ENCODE assay signal across 8 cellular contexts in the genomic region with DNA sequence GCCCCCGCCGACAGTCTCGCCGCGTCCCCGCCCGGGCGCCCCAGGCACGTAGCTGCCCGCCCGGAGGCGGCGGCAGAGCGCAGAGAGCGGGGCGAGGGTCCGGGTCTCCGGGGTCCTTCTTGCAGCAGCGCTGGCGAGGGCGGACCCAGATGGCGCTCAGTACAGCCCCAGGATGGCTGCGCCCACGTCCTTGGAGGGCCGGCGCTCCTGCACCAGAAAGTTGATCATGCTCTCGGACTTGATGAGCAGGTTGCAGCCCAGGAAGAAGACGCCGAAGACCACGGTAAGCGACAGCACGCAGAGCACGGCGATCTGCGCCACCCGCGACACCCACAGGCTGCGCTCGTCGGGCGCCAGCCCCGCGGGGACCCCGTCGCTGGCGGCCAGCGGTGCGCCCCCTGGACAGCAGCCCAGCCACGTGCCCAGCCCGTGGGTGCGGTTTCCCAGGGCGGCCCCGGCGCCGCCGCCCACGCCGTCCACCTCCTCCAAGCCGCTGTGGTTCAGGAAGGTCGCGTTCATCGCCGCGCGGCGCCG. TPM values are rescaled to one million over a fixed set of nuclear protein-coding genes. Genes with fewer than 3 reads are reported as not detected.
DNase-seq lines count a peak whose midpoint lies in the region; ATAC-seq lines count a peak whose summit lies in the region.

No MANE protein-coding gene starts in this region.

- H3K9me3 ChIP-seq in right cardiac atrium (ENCODE audit: control insufficient read depth, low read length): no peaks in the 10 kb centered on the region
- no peaks in the 10 kb centered on the region for H3K9me3 ChIP-seq in skeletal muscle tissue (ENCODE audit: control insufficient read depth in 3 of 3, low read length in 3 of 3)

- H3K4me3 ChIP-seq in right cardiac atrium (ENCODE audit: low read length) (peak overlapping the region; percentile 59), skeletal muscle tissue (ENCODE audit: low read length in 3 of 3) (peak overlapping the region; percentile 63 to 73 (median 67))

- ATAC-seq in right cardiac atrium: peak; percentile 32 to 65
- no peak for ATAC-seq in HG03108 (IDR thresholded peaks at IDR 0.05; ENCODE audit: unreplicated experiment)
- ATAC-seq in GM18907 (IDR thresholded peaks at IDR 0.05; ENCODE audit: unreplicated experiment): no peak

- H3K4me1 ChIP-seq in right cardiac atrium (ENCODE audit: control insufficient read depth, insufficient read depth, low read length) (no peaks in the 10 kb centered on the region), skeletal muscle tissue (ENCODE audit: control insufficient read depth in 3 of 3, insufficient read depth in 3 of 3, low read length in 3 of 3) (peaks cover 14 to 17% (median 14%) of the 10 kb centered on the region in 3 donors)

- DNase-seq in NCI-H82 (lab: John Stamatoyannopoulos, UW) (peak; percentile 35), NCI-H82 treated with DMSO at 0.1 percent for 48 hours (lab: John Stamatoyannopoulos, UW; ENCODE audit: unreplicated experiment) (no peak), right cardiac atrium (peak in 2 of 3 donors; percentile 48 to 61)
- DNase-seq in activated T-cell treated with anti-CD3 and anti-CD28 coated beads, Interleukin-2, amount 50 U/mL, for 48 hours: peak; percentile 23 to 44
- DNase-seq in stimulated activated CD4-positive, alpha-beta T cell treated with anti-CD3 and anti-CD28 coated beads, Interleukin-4, amount 100 ng/mL, for 1 hour: no peak

- H3K27me3 ChIP-seq in right cardiac atrium (ENCODE audit: control insufficient read depth, insufficient read depth) (no peaks in the 10 kb centered on the region), skeletal muscle tissue (ENCODE audit: control insufficient read depth in 3 of 3, insufficient read depth in 3 of 3, low read length in 3 of 3) (peaks cover 16 to 31% (median 28%) of the 10 kb centered on the region in 3 donors)

- under 1% methylated on average over 67 of the region's 67 CpGs for WGBS in right cardiac atrium

- H3K27ac ChIP-seq in right cardiac atrium (ENCODE audit: low read length) (no peak overlapping the region), skeletal muscle tissue (ENCODE audit: low read depth, low read length) (no peak overlapping the region)

- H3K9ac ChIP-seq in skeletal muscle tissue (ENCODE audit: low read depth in 1 of 3, low read length in 3 of 3): peak overlapping the region in 2 of 3 donors; percentile 32 to 68

- no peaks in the 10 kb centered on the region for H3K36me3 ChIP-seq in skeletal muscle tissue (ENCODE audit: control insufficient read depth in 3 of 3, insufficient read depth in 3 of 3, low read length in 3 of 3)

- intact Hi-C loops in right cardiac atrium (cut with DNase I): no loop called here

RNA-seq across cellular contexts. Expression of a gene that starts 0.5 kb away (rescaled TPM):
- total RNA-seq in right cardiac atrium: not detected
- not detected for polyA plus RNA-seq in right cardiac atrium
- not detected for total RNA-seq in skeletal muscle tissue

RNA-seq across cellular contexts. Expression of a gene that starts 55.6 kb away (rescaled TPM):
- total RNA-seq in right cardiac atrium: 10 to 100 TPM; 46.6 to 69.8 (median 48.6) TPM
- 29.1 TPM for polyA plus RNA-seq in right cardiac atrium
- 41.2 TPM for total RNA-seq in skeletal muscle tissue

Comparison
In these comparisons a context has a peak if more than half of its experiments do, and no peak if none do; other contexts are left out.
1. DNase-seq: peak in NCI-H82 (single experiment), activated T-cell treated with anti-CD3 and anti-CD28 coated beads, Interleukin-2, amount 50 U/mL, for 48 hours (2 of 2) and right cardiac atrium (2 of 3); none in NCI-H82 treated with DMSO at 0.1 percent for 48 hours (single experiment) and stimulated activated CD4-positive, alpha-beta T cell treated with anti-CD3 and anti-CD28 coated beads, Interleukin-4, amount 100 ng/mL, for 1 hour (single experiment).
2. ATAC-seq: peak in right cardiac atrium (2 of 2); none in HG03108 (single experiment) and GM18907 (single experiment).